ENCODE assay signal across 27 cellular contexts in genomic region chr10:74202356-74202755, GRCh38. TPM values are rescaled to one million over a fixed set of nuclear protein-coding genes. Genes with fewer than 3 reads are reported as not detected.
DNase-seq lines count a peak whose midpoint lies in the region; ATAC-seq and TF ChIP-seq lines count a peak whose summit lies in the region.
"Had no signal": no experiment of that assay in that cellular context is flagged by ENCODE, and none has a peak within 500 bp of the region (broad histone marks: within the 10 kb centered on the region; RNA-seq: fewer than 3 reads in every experiment).

No MANE protein-coding gene starts in this region.

- POLR2A ChIA-PET in naive thymus-derived CD4-positive, alpha-beta T cell (lab: Charles Lee), result interaction anchor here (0.7 kb wide), 2 partner anchors 338 to 478 kb away, joined by 3 read pairs; no protein-coding TSS in a partner anchor

- H3K9me3 Mint-ChIP-seq in naive thymus-derived CD4-positive, alpha-beta T cell, result no peaks in the 10 kb centered on the region
- H3K9me3 Mint-ChIP-seq: CD14-positive monocyte, HFFc6 had no signal

- 73 to 80% (median 73%) methylated on average over 2 of the region's 2 CpGs for WGBS in heart left ventricle, 4 donors

- CTCF ChIA-PET in naive thymus-derived CD4-positive, alpha-beta T cell (lab: Charles Lee), result no interaction called here

- DNase-seq in AG09319 (ENCODE audit: extremely low read depth, low read depth) (no peak), choroid plexus epithelial cell (ENCODE audit: low read depth) (peak; percentile 54), fibroblast of peridontal ligament (ENCODE audit: extremely low read depth) (peak; percentile 72), non-pigmented ciliary epithelial cell (ENCODE audit: low read depth) (peak; percentile 27), CD1c-positive myeloid dendritic cell (ENCODE audit: extremely low spot score) (no peak), heart left ventricle (no peak), HuH-7 (ENCODE audit: low spot score) (no peak)
- no peak for DNase-seq in naive thymus-derived CD4-positive, alpha-beta T cell
- DNase-seq: 8988T, DMS53, EL, GF-D8, HFFc6, KG1, NCI-H1092, NCI-H1436, NCI-H1930, NCI-H2227 treated with DMSO at 0.1 percent for 48 hours, NCI-H510A treated with DMSO at 0.1 percent for 48 hours, NCI-H748 treated with DMSO at 0.1 percent for 48 hours, PC-9, RPMI8226, SHP77 had no signal

- H3K4me3 Mint-ChIP-seq in naive thymus-derived CD4-positive, alpha-beta T cell, result no peak overlapping the region
- H3K4me3 Mint-ChIP-seq: B cell, CD14-positive monocyte, HFFc6 had no signal

- peaks cover 0 to 12% (median 8%) of the 10 kb centered on the region in 9 donors for H3K36me3 ChIP-seq in heart left ventricle
- no peaks in the 10 kb centered on the region for H3K36me3 ChIP-seq in naive thymus-derived CD4-positive, alpha-beta T cell (ENCODE audit: control insufficient read depth in 2 of 3, insufficient read depth in 3 of 3, low read length in 3 of 3)

- no peak for ATAC-seq in heart left ventricle
- ATAC-seq in naive thymus-derived CD4-positive, alpha-beta T cell, result no peak
- ATAC-seq: HepG2 had no signal

- TF ChIP-seq POLR2A in heart left ventricle (IDR thresholded peaks at IDR 0.05), result no peak

- H3K27me3 Mint-ChIP-seq in naive thymus-derived CD4-positive, alpha-beta T cell, result no peaks in the 10 kb centered on the region
- H3K27me3 Mint-ChIP-seq: B cell had no signal

- H3K4me3 ChIP-seq in choroid plexus epithelial cell (ENCODE audit: low read depth, low read length) (no peak overlapping the region), heart left ventricle (no peak overlapping the region)
- H3K4me3 ChIP-seq in naive thymus-derived CD4-positive, alpha-beta T cell (ENCODE audit: low read length), result no peak overlapping the region
- H3K4me3 ChIP-seq: PC-9 had no signal

- no peaks in the 10 kb centered on the region for H3K4me1 ChIP-seq in heart left ventricle
- no peaks in the 10 kb centered on the region for H3K4me1 ChIP-seq in naive thymus-derived CD4-positive, alpha-beta T cell (ENCODE audit: control insufficient read depth in 2 of 2, insufficient read depth in 2 of 2, low read length in 2 of 2)

- H3K27me3 ChIP-seq in heart left ventricle, result no peaks in the 10 kb centered on the region
- H3K27me3 ChIP-seq in naive thymus-derived CD4-positive, alpha-beta T cell (ENCODE audit: control insufficient read depth in 2 of 2, insufficient read depth in 2 of 2, low read length in 2 of 2), result no peaks in the 10 kb centered on the region

- peak; percentile 13 for TF ChIP-seq CTCF in AG09319 (IDR thresholded peaks at IDR 0.05; ENCODE audit: low read depth, low read length)
- peak; percentile 6 for TF ChIP-seq CTCF in choroid plexus epithelial cell (conservative IDR thresholded peaks at IDR 0.05; ENCODE audit: low read depth, low read length)
- no peak for TF ChIP-seq CTCF in heart left ventricle (IDR thresholded peaks at IDR 0.05)

- intact Hi-C loops in heart left ventricle (cut with DNase I), result no loop called here
- intact Hi-C loops in naive thymus-derived CD4-positive, alpha-beta T cell (cut with micrococcal nuclease), result no loop called here

- peaks cover 0 to 14% (median 0%) of the 10 kb centered on the region in 7 donors for H3K4me1 Mint-ChIP-seq in naive thymus-derived CD4-positive, alpha-beta T cell

- no peak overlapping the region for H3K27ac ChIP-seq in heart left ventricle
- H3K27ac ChIP-seq in naive thymus-derived CD4-positive, alpha-beta T cell (ENCODE audit: low read depth, low read length), result no peak overlapping the region
- H3K27ac ChIP-seq: HL-60, PC-9 had no signal

- H3K9me3 ChIP-seq in heart left ventricle, result peaks cover 0 to 3% (median 0%) of the 10 kb centered on the region in 12 donors
- H3K9me3 ChIP-seq in naive thymus-derived CD4-positive, alpha-beta T cell (ENCODE audit: control insufficient read depth in 2 of 3, low read length in 3 of 3), result no peaks in the 10 kb centered on the region

- no peak overlapping the region for H3K27ac Mint-ChIP-seq in naive thymus-derived CD4-positive, alpha-beta T cell
- H3K27ac Mint-ChIP-seq: B cell, HFFc6 had no signal

- H3K36me3 Mint-ChIP-seq in naive thymus-derived CD4-positive, alpha-beta T cell, result peaks cover 3 to 20% (median 11%) of the 10 kb centered on the region in 5 donors

RNA-seq across cellular contexts. Expression of gene ADK, which starts 51.3 kb away (rescaled TPM):
- 10 to 100 TPM; 22.7 to 46.2 (median 39.8) TPM for total RNA-seq in heart left ventricle
- polyA plus RNA-seq in heart left ventricle, result 10 to 100 TPM; 20.8 to 55.5 TPM
- total RNA-seq in naive thymus-derived CD4-positive, alpha-beta T cell, result 10 to 100 TPM; 20.7 to 32.6 (median 25.0) TPM
- polyA plus RNA-seq in naive thymus-derived CD4-positive, alpha-beta T cell, result 10 to 100 TPM; 37.1 to 43.8 TPM

RNA-seq across cellular contexts. Expression of gene AP3M1, which starts 51.7 kb away (rescaled TPM):
- 10 to 100 TPM; 23.2 to 37.0 (median 30.5) TPM for total RNA-seq in heart left ventricle
- 10 to 100 TPM in 1 of 2 donors, 1 to 10 TPM in 1; 7.8 to 33.4 TPM for polyA plus RNA-seq in heart left ventricle
- 10 to 100 TPM; 21.8 to 49.3 (median 31.3) TPM for total RNA-seq in naive thymus-derived CD4-positive, alpha-beta T cell
- polyA plus RNA-seq in naive thymus-derived CD4-positive, alpha-beta T cell, result 10 to 100 TPM; 24.8 to 34.5 TPM

Comparison
In these comparisons a context has a peak if more than half of its experiments do, and no peak if none do; other contexts are left out.
1. DNase-seq: peak in choroid plexus epithelial cell (single experiment), fibroblast of peridontal ligament (single experiment) and non-pigmented ciliary epithelial cell (single experiment); none in AG09319 (single experiment), CD1c-positive myeloid dendritic cell (single experiment), heart left ventricle (0 of 5), naive thymus-derived CD4-positive, alpha-beta T cell (0 of 9) and HuH-7 (single experiment).
2. CTCF ChIP-seq: peak in AG09319 (single experiment) and choroid plexus epithelial cell (single experiment); none in heart left ventricle (0 of 12).